ENCODE assay signal across 1 cellular context in the genomic region with DNA sequence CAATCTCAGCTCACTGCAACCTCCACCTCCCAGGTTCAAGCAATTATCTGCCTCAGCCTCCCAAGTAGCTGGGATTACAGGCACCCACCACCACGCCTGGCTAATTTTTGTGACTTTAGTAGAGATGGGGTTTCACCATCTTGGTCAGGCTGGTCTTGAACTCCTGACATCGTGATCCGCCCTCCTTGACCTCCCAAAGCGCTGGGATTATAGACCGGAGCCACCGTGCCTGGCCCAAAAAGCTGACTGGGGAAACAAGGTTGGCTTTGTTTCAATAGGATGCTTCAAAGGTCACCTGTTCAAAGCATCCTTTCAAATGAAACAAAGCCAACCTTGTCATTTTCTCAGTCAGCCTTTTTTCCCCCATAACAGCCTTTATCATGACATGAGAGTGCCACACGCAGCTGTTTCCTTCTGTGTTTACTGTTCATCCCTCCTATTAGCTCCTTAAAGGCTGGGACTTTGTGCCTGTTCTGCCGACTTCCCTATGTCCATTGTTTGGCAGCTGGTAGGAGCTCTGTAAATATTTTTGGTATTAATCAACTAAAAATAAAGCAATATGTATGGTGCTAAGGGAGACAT.
TF ChIP-seq lines count a peak whose summit lies in the region.

No MANE protein-coding gene starts in this region.

TF ChIP-seq in HepG2, 621 proteins besides CTCF, POLR2A, EP300 and RAD21 (continued from another document and continues in another):
- TF ChIP-seq, protein P1, sequence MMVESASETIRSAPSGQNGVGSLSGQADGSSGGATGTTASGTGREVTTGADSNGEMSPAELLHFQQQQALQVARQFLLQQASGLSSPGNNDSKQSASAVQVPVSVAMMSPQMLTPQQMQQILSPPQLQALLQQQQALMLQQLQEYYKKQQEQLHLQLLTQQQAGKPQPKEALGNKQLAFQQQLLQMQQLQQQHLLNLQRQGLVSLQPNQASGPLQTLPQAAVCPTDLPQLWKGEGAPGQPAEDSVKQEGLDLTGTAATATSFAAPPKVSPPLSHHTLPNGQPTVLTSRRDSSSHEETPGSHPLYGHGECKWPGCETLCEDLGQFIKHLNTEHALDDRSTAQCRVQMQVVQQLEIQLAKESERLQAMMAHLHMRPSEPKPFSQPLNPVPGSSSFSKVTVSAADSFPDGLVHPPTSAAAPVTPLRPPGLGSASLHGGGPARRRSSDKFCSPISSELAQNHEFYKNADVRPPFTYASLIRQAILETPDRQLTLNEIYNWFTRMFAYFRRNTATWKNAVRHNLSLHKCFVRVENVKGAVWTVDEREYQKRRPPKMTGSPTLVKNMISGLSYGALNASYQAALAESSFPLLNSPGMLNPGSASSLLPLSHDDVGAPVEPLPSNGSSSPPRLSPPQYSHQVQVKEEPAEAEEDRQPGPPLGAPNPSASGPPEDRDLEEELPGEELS (CRISPR knock-in tag; IDR thresholded peaks at IDR 0.05) = peak; percentile 34
- TF ChIP-seq PTBP1 (IDR thresholded peaks at IDR 0.05; ENCODE audit: low read depth, low read length, poor library complexity, severe bottlenecking) (no peak), SUZ12 (IDR thresholded peaks at IDR 0.05; ENCODE audit: low read depth, low read length) (no peak), GATA4 (IDR thresholded peaks at IDR 0.05; ENCODE audit: borderline replicate concordance, low read depth) (no peak), TBL1XR1 (IDR thresholded peaks at IDR 0.05; ENCODE audit: borderline replicate concordance, low read length, partially characterized antibody) (no peak), ZBTB21 (CRISPR knock-in tag; IDR thresholded peaks at IDR 0.05) (no peak), KAT8 (CRISPR knock-in tag; IDR thresholded peaks at IDR 0.05) (no peak), DR1 (CRISPR knock-in tag; IDR thresholded peaks at IDR 0.05) (no peak), MIER3 (CRISPR knock-in tag; IDR thresholded peaks at IDR 0.05; ENCODE audit: borderline replicate concordance) (no peak), ZC3H4 (CRISPR knock-in tag; IDR thresholded peaks at IDR 0.05; ENCODE audit: borderline replicate concordance) (no peak), ZMYM2 (CRISPR knock-in tag; IDR thresholded peaks at IDR 0.05) (peak; percentile 95), SNAPC2 (CRISPR knock-in tag; IDR thresholded peaks at IDR 0.05) (no peak), SMAD1 (CRISPR knock-in tag; IDR thresholded peaks at IDR 0.05; ENCODE audit: borderline replicate concordance, low read depth) (no peak), SOX5 (CRISPR knock-in tag; IDR thresholded peaks at IDR 0.05; ENCODE audit: borderline replicate concordance) (peak; percentile 79; the same call in 1 of the 2 replicates), SMAD3 (CRISPR knock-in tag; IDR thresholded peaks at IDR 0.05) (no peak), KLF12 (CRISPR knock-in tag; IDR thresholded peaks at IDR 0.05; ENCODE audit: borderline replicate concordance) (no peak), PRPF4 (IDR thresholded peaks at IDR 0.05; ENCODE audit: low read depth, low read length, poor library complexity, severe bottlenecking) (no peak), RBAK (CRISPR knock-in tag; IDR thresholded peaks at IDR 0.05) (no peak), ARNTL (CRISPR knock-in tag; IDR thresholded peaks at IDR 0.05) (no peak), ZNF768 (CRISPR knock-in tag; IDR thresholded peaks at IDR 0.05) (no peak), FOXK1 (CRISPR knock-in tag; IDR thresholded peaks at IDR 0.05; ENCODE audit: borderline replicate concordance, low read depth) (no peak), TGIF2 (CRISPR knock-in tag; IDR thresholded peaks at IDR 0.05) (no peak), TRIM24 (CRISPR knock-in tag; IDR thresholded peaks at IDR 0.05) (peak; percentile 51; the same call in 1 of the 2 replicates), YY1 (IDR thresholded peaks at IDR 0.05; ENCODE audit: insufficient read depth, insufficient replicate concordance, low read depth, low read length) (no peak), BRD4 (CRISPR knock-in tag; IDR thresholded peaks at IDR 0.05) (no peak), FOSL1 (CRISPR knock-in tag; IDR thresholded peaks at IDR 0.05; ENCODE audit: borderline replicate concordance) (no peak), KDM5B (CRISPR knock-in tag; IDR thresholded peaks at IDR 0.05; ENCODE audit: borderline replicate concordance) (no peak), ISL2 (CRISPR knock-in tag; IDR thresholded peaks at IDR 0.05) (no peak; the same call in 1 of the 2 replicates), ZNF136 (CRISPR knock-in tag; IDR thresholded peaks at IDR 0.05; ENCODE audit: low read depth) (no peak), ZNF382 (CRISPR knock-in tag; IDR thresholded peaks at IDR 0.05; ENCODE audit: borderline replicate concordance) (no peak), ZNF7 (CRISPR knock-in tag; IDR thresholded peaks at IDR 0.05) (no peak), AGO1 (IDR thresholded peaks at IDR 0.05; ENCODE audit: low read depth, low read length, poor library complexity, severe bottlenecking) (no peak), FOSL2 (CRISPR knock-in tag; IDR thresholded peaks at IDR 0.05) (no peak), POGZ (CRISPR knock-in tag; IDR thresholded peaks at IDR 0.05) (no peak), TBX2 (CRISPR knock-in tag; IDR thresholded peaks at IDR 0.05; ENCODE audit: borderline replicate concordance) (no peak), RARA (CRISPR knock-in tag; IDR thresholded peaks at IDR 0.05) (peak; percentile 44; the same call in 1 of the 2 replicates), TP53 (CRISPR knock-in tag; conservative IDR thresholded peaks at IDR 0.05) (no peak), ARID2 (CRISPR knock-in tag; IDR thresholded peaks at IDR 0.05; ENCODE audit: borderline replicate concordance) (no peak)
- TF ChIP-seq, protein P2, sequence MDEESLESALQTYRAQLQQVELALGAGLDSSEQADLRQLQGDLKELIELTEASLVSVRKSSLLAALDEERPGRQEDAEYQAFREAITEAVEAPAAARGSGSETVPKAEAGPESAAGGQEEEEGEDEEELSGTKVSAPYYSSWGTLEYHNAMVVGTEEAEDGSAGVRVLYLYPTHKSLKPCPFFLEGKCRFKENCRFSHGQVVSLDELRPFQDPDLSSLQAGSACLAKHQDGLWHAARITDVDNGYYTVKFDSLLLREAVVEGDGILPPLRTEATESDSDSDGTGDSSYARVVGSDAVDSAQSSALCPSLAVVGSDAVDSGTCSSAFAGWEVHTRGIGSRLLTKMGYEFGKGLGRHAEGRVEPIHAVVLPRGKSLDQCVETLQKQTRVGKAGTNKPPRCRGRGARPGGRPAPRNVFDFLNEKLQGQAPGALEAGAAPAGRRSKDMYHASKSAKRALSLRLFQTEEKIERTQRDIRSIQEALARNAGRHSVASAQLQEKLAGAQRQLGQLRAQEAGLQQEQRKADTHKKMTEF (CRISPR knock-in tag; IDR thresholded peaks at IDR 0.05) = no peak
- TF ChIP-seq, protein P3, sequence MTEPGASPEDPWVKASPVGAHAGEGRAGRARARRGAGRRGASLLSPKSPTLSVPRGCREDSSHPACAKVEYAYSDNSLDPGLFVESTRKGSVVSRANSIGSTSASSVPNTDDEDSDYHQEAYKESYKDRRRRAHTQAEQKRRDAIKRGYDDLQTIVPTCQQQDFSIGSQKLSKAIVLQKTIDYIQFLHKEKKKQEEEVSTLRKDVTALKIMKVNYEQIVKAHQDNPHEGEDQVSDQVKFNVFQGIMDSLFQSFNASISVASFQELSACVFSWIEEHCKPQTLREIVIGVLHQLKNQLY (CRISPR knock-in tag; IDR thresholded peaks at IDR 0.05) = no peak
- TF ChIP-seq, protein P4, sequence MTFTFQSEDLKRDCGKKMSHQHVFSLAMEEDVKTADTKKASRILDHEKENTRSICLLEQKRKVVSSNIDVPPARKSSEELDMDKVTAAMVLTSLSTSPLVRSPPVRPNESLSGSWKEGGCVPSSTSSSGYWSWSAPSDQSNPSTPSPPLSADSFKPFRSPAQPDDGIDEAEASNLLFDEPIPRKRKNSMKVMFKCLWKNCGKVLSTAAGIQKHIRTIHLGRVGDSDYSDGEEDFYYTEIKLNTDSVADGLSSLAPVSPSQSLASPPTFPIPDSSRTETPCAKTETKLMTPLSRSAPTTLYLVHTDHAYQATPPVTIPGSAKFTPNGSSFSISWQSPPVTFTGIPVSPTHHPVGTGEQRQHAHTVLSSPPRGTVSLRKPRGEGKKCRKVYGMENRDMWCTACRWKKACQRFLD (CRISPR knock-in tag; IDR thresholded peaks at IDR 0.05; ENCODE audit: borderline replicate concordance) = no peak
- TF ChIP-seq, protein P5, sequence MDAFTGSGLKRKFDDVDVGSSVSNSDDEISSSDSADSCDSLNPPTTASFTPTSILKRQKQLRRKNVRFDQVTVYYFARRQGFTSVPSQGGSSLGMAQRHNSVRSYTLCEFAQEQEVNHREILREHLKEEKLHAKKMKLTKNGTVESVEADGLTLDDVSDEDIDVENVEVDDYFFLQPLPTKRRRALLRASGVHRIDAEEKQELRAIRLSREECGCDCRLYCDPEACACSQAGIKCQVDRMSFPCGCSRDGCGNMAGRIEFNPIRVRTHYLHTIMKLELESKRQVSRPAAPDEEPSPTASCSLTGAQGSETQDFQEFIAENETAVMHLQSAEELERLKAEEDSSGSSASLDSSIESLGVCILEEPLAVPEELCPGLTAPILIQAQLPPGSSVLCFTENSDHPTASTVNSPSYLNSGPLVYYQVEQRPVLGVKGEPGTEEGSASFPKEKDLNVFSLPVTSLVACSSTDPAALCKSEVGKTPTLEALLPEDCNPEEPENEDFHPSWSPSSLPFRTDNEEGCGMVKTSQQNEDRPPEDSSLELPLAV (CRISPR knock-in tag; conservative IDR thresholded peaks at IDR 0.05; ENCODE audit: low read depth) = no peak
- TF ChIP-seq, protein P6, sequence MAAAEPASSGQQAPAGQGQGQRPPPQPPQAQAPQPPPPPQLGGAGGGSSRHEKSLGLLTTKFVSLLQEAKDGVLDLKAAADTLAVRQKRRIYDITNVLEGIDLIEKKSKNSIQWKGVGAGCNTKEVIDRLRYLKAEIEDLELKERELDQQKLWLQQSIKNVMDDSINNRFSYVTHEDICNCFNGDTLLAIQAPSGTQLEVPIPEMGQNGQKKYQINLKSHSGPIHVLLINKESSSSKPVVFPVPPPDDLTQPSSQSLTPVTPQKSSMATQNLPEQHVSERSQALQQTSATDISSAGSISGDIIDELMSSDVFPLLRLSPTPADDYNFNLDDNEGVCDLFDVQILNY (CRISPR knock-in tag; conservative IDR thresholded peaks at IDR 0.05) = no peak
- TF ChIP-seq, protein P7, sequence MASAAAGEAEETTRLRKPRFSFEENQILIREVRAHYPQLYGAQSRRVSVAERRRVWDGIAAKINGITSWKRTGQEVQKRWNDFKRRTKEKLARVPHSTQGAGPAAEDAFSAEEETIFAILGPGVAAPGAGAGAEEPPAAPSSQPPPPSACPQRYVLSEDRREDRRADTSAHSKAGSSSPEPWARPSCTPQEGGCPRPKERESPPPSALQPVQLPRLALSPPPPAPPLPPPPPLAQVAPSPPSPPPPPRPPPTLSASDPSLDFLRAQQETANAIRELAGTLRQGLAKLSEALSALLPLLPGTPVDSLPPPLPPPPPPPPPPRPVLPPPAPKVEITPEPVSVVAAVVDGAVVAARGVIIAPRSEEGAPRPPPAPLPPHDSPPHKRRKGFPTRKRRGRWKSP (CRISPR knock-in tag; IDR thresholded peaks at IDR 0.05) = no peak
- TF ChIP-seq, protein P8, sequence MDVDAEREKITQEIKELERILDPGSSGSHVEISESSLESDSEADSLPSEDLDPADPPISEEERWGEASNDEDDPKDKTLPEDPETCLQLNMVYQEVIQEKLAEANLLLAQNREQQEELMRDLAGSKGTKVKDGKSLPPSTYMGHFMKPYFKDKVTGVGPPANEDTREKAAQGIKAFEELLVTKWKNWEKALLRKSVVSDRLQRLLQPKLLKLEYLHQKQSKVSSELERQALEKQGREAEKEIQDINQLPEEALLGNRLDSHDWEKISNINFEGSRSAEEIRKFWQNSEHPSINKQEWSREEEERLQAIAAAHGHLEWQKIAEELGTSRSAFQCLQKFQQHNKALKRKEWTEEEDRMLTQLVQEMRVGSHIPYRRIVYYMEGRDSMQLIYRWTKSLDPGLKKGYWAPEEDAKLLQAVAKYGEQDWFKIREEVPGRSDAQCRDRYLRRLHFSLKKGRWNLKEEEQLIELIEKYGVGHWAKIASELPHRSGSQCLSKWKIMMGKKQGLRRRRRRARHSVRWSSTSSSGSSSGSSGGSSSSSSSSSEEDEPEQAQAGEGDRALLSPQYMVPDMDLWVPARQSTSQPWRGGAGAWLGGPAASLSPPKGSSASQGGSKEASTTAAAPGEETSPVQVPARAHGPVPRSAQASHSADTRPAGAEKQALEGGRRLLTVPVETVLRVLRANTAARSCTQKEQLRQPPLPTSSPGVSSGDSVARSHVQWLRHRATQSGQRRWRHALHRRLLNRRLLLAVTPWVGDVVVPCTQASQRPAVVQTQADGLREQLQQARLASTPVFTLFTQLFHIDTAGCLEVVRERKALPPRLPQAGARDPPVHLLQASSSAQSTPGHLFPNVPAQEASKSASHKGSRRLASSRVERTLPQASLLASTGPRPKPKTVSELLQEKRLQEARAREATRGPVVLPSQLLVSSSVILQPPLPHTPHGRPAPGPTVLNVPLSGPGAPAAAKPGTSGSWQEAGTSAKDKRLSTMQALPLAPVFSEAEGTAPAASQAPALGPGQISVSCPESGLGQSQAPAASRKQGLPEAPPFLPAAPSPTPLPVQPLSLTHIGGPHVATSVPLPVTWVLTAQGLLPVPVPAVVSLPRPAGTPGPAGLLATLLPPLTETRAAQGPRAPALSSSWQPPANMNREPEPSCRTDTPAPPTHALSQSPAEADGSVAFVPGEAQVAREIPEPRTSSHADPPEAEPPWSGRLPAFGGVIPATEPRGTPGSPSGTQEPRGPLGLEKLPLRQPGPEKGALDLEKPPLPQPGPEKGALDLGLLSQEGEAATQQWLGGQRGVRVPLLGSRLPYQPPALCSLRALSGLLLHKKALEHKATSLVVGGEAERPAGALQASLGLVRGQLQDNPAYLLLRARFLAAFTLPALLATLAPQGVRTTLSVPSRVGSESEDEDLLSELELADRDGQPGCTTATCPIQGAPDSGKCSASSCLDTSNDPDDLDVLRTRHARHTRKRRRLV (CRISPR knock-in tag; IDR thresholded peaks at IDR 0.05) = no peak
